9 cellular contexts compared by ENCODE assay signal in genomic region chr6:167094436-167094819, GRCh38. TPM values are rescaled to one million over a fixed set of nuclear protein-coding genes. Genes with fewer than 3 reads are reported as not detected.
DNase-seq lines count a peak whose midpoint lies in the region; ATAC-seq and TF ChIP-seq lines count a peak whose summit lies in the region.
"Had no signal": no experiment of that assay in that cellular context is flagged by ENCODE, and none has a peak within 500 bp of the region (broad histone marks: within the 10 kb centered on the region; RNA-seq: fewer than 3 reads in every experiment).

No MANE protein-coding gene starts in this region.

- no peaks in the 10 kb centered on the region for H3K9me3 Mint-ChIP-seq in immature natural killer cell

- no peaks in the 10 kb centered on the region for H3K9me3 ChIP-seq in gastroesophageal sphincter

- H3K27me3 Mint-ChIP-seq in immature natural killer cell (ENCODE audit: low read depth in 3 of 3) = peaks cover 2 to 8% (median 3%) of the 10 kb centered on the region in 3 donors

- ATAC-seq in GM18498 (IDR thresholded peaks at IDR 0.05; ENCODE audit: unreplicated experiment) (peak; percentile 31), GM21515 (IDR thresholded peaks at IDR 0.05; ENCODE audit: unreplicated experiment) (peak; percentile 26), HG03565 (IDR thresholded peaks at IDR 0.05; ENCODE audit: unreplicated experiment) (peak; percentile 10), gastroesophageal sphincter (no peak)

- H3K27me3 ChIP-seq in gastroesophageal sphincter = no peaks in the 10 kb centered on the region

- H3K36me3 Mint-ChIP-seq in immature natural killer cell = no peaks in the 10 kb centered on the region

- WGBS in gastroesophageal sphincter (ENCODE audit: low coverage in 1 of 2), 2 donors = 80 to 97% methylated on average over 6 to 12 of the region's 12 CpGs

- no peak for DNase-seq in immature natural killer cell
- no peak for DNase-seq in SHP77 treated with DMSO at 0.1 percent for 48 hours (lab: John Stamatoyannopoulos, UW)
- no peak for DNase-seq in ACHN
- DNase-seq in foreskin fibroblast = no peak

- H3K4me1 ChIP-seq in gastroesophageal sphincter = peaks cover 0 to 7% (median 0%) of the 10 kb centered on the region in 3 donors

- no peak overlapping the region for H3K27ac ChIP-seq in gastroesophageal sphincter

- peak overlapping the region in 1 of 2 donors; percentile 14 for H3K4me3 ChIP-seq in gastroesophageal sphincter
- H3K4me3 ChIP-seq in foreskin fibroblast (ENCODE audit: low read depth in 1 of 2, low read length in 2 of 2) = no peak overlapping the region

- H3K27ac Mint-ChIP-seq in immature natural killer cell = peak overlapping the region; percentile 14 to 79 (median 65)

- TF ChIP-seq EP300 in gastroesophageal sphincter (IDR thresholded peaks at IDR 0.05) = no peak

- peaks cover 35 to 50% of the 10 kb centered on the region in 2 donors for H3K4me1 Mint-ChIP-seq in immature natural killer cell

- H3K4me3 Mint-ChIP-seq in immature natural killer cell = peak overlapping the region; percentile 59 to 80 (median 73)

- TF ChIP-seq CTCF in gastroesophageal sphincter (IDR thresholded peaks at IDR 0.05) = no peak
- TF ChIP-seq CTCF in foreskin fibroblast (IDR thresholded peaks at IDR 0.05; ENCODE audit: low read depth, low read length) = no peak

- no peak for TF ChIP-seq POLR2A in gastroesophageal sphincter (IDR thresholded peaks at IDR 0.05)

- no peaks in the 10 kb centered on the region for H3K36me3 ChIP-seq in gastroesophageal sphincter

- in situ Hi-C loops in ACHN (cut with HindIII; ENCODE audit: low pct_ligation_motif_present, low pct_unique_long_range_greater_than_20kb, low sequenced_read_pairs) = no loop called here

RNA-seq across cellular contexts. Expression of gene CCR6, which starts 28.5 kb away (rescaled TPM):
- polyA plus RNA-seq in immature natural killer cell = 1 to 10 TPM in 2 of 3 donors, under 1 TPM in 1; 0.79 to 2.3 (median 1.8) TPM
- not detected for total RNA-seq in gastroesophageal sphincter
- total RNA-seq: urinary bladder had no signal
